In genomic region chr1:210374600-210374953, GRCh38 we compare ENCODE assay signal across 2 cellular contexts.
TF ChIP-seq lines count a peak whose summit lies in the region.

No MANE protein-coding gene starts in this region.

TF ChIP-seq in A549, 52 proteins besides CTCF, POLR2A, EP300 and RAD21 (continued from another document):
- TF ChIP-seq ELK1 (IDR thresholded peaks at IDR 0.05; ENCODE audit: low read depth, low read length) (no peak), FOSL2 (IDR thresholded peaks at IDR 0.05) (no peak), FOSL2 (CRISPR knock-in tag; IDR thresholded peaks at IDR 0.05) (no peak), REST (IDR thresholded peaks at IDR 0.05) (no peak), EHMT2 (IDR thresholded peaks at IDR 0.05; ENCODE audit: low read depth) (no peak), HMGXB4 (CRISPR knock-in tag; IDR thresholded peaks at IDR 0.05; ENCODE audit: borderline replicate concordance) (no peak), GATA3 (IDR thresholded peaks at IDR 0.05; ENCODE audit: borderline replicate concordance) (no peak), ZSCAN20 (CRISPR knock-in tag; IDR thresholded peaks at IDR 0.05) (no peak), BCL3 (IDR thresholded peaks at IDR 0.05) (no peak), POLR2AphosphoS2 (conservative IDR thresholded peaks at IDR 0.05; ENCODE audit: low read length) (no peak), NR3C1 (IDR thresholded peaks at IDR 0.05) (no peak), CHD2 (IDR thresholded peaks at IDR 0.05; ENCODE audit: low read length, partially characterized antibody) (no peak), FOSB (CRISPR knock-in tag; IDR thresholded peaks at IDR 0.05) (no peak)
TF ChIP-seq in A549: peak in this region for 0.

TF ChIP-seq in WTC11, 78 proteins besides CTCF, POLR2A, EP300 and RAD21 (continued from another document):
- TF ChIP-seq ATF6 (CRISPR knock-in tag; IDR thresholded peaks at IDR 0.05) (no peak), PRRX2 (CRISPR knock-in tag; IDR thresholded peaks at IDR 0.05) (no peak), NFE2L1 (CRISPR knock-in tag; IDR thresholded peaks at IDR 0.05) (no peak), ZNF416 (CRISPR knock-in tag; IDR thresholded peaks at IDR 0.05) (no peak), ZNF425 (CRISPR knock-in tag; conservative IDR thresholded peaks at IDR 0.05) (no peak)
